9 cellular contexts compared by ENCODE assay signal in the genomic region with DNA sequence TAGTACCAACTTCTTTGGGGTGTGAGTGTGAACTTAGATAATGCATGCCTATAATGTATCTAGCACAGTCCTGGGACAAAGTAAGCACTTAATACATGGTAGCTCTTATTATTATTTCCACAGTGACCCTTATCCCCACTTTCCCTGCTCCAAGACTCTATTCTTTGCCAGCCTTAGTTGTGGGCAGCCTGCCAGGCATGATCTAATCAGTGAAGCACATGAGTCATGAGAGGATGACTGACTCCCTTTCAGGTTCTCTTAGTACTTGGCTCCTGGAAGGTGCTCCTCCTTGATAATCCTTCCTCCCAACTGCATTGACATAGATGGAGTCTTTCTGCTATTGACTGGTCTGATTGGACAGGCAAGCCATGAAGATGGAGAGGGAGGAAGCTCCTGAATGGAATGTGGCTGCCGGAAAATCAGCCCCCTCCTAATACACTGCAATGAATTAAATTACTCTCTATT. TPM values are rescaled to one million over a fixed set of nuclear protein-coding genes. Genes with fewer than 3 reads are reported as not detected.
DNase-seq lines count a peak whose midpoint lies in the region; ATAC-seq and TF ChIP-seq lines count a peak whose summit lies in the region.
"Had no signal": no experiment of that assay in that cellular context is flagged by ENCODE, and none has a peak within 500 bp of the region (broad histone marks: within the 10 kb centered on the region; RNA-seq: fewer than 3 reads in every experiment).

No MANE protein-coding gene starts in this region.

- H3K4me3 ChIP-seq in astrocyte of the cerebellum (ENCODE audit: low read depth, low read length) = no peak overlapping the region

- in situ Hi-C loops in ACHN (cut with HindIII; ENCODE audit: low pct_ligation_motif_present, low pct_unique_long_range_greater_than_20kb, low sequenced_read_pairs) (no loop called here), astrocyte of the cerebellum (cut with HindIII; ENCODE audit: low sequenced_read_pairs) (no loop called here)

- DNase-seq in ACHN (peak; percentile 83), HT-29 (ENCODE audit: low spot score) (peak; percentile 67), astrocyte of the cerebellum (ENCODE audit: low read depth) (peak; percentile 67), kidney glomerular epithelial cell (lab: John Stamatoyannopoulos, UW) (peak; percentile 97)
- no peak for DNase-seq in activated T-cell treated with anti-CD3 and anti-CD28 coated beads, Interleukin-2, amount 50 U/mL, for 1 hour
- DNase-seq: RPMI8226 had no signal

- no peak for TF ChIP-seq CTCF in astrocyte of the cerebellum (IDR thresholded peaks at IDR 0.05; ENCODE audit: low read depth, low read length, missing control alignments)

- ATAC-seq in GM18909 (IDR thresholded peaks at IDR 0.05; ENCODE audit: poor library complexity, unreplicated experiment) = no peak
- ATAC-seq in activated CD4-positive, CD25-positive, alpha-beta regulatory T cell treated with anti-CD3 and anti-CD28 coated beads, Interleukin-2, amount 50 U/mL, for 24 hours = no peak
- no peak for ATAC-seq in HG02678 (IDR thresholded peaks at IDR 0.05; ENCODE audit: unreplicated experiment)

RNA-seq across cellular contexts. Expression of a gene that starts 17.4 kb away (rescaled TPM):
- total RNA-seq in HT-29 (2014; rRNA removed; shearing (Covaris generic)) = 31.1 and 32.1 TPM in 2 replicates
